In genomic region chr13:36819064-36819810, GRCh38 we compare ENCODE assay signal across 8 cellular contexts. TPM values are rescaled to one million over a fixed set of nuclear protein-coding genes. Genes with fewer than 3 reads are reported as not detected.
DNase-seq lines count a peak whose midpoint lies in the region; ATAC-seq and TF ChIP-seq lines count a peak whose summit lies in the region.

Gene RFXAP, plus strand, starts transcription at chr13:36819222. Its CDS starts 136 bp downstream, at chr13:36819358.

- peaks cover 46% of the 10 kb centered on the region for H4K20me1 ChIP-seq in BLaER1

- POLR2A ChIA-PET in activated CD4-positive, alpha-beta T cell treated with anti-CD3 and anti-CD28 coated beads, Interleukin-2, amount 10 ng/mL, durations not matched to agents 7 days and 5 days (lab: Charles Lee) = interaction anchor here (0.7 kb wide), 1 partner anchor 180 kb away, joined by 6 read pairs; the partner anchor contains the start of gene ALG5

- TF ChIP-seq RAD21 in liver (IDR thresholded peaks at IDR 0.05) = no peak

- H3K27ac Mint-ChIP-seq in activated CD4-positive, alpha-beta T cell treated with anti-CD3 and anti-CD28 coated beads, Interleukin-2, amount 10 ng/mL, durations not matched to agents 7 days and 5 days = peak within 1 kb of the TSS; percentile 99

- peak; percentile 80 for TF ChIP-seq POLR2A in GM19193 (IDR thresholded peaks at IDR 0.05; ENCODE audit: extremely low read depth, insufficient read depth, insufficient read length)

- WGBS in liver = under 1% methylated on average over 78 of the region's 78 CpGs

- H3K4me1 Mint-ChIP-seq in activated CD4-positive, alpha-beta T cell treated with anti-CD3 and anti-CD28 coated beads, Interleukin-2, amount 10 ng/mL, durations not matched to agents 7 days and 5 days = peaks cover 58% of the 10 kb centered on the region

- peak within 1 kb of the TSS; percentile 87 for H3K27ac ChIP-seq in BLaER1
- H3K27ac ChIP-seq in liver (ENCODE audit: low read depth in 1 of 2, low read length in 2 of 2) = peak within 1 kb of the TSS; percentile 79 to 80

- H3K36me3 ChIP-seq in BLaER1 (no peaks in the 10 kb centered on the region), liver (ENCODE audit: control insufficient read depth in 4 of 4, insufficient read depth in 3 of 4, low read depth in 1 of 4, low read length in 3 of 4) (no peaks in the 10 kb centered on the region)

- peak; percentile 12 for TF ChIP-seq CTCF in liver (IDR thresholded peaks at IDR 0.05; ENCODE audit: low read depth, low read length, missing input control)

- H3K9ac ChIP-seq in BLaER1 (peak within 1 kb of the TSS; percentile 86), liver (ENCODE audit: low read depth in 1 of 2, low read length in 2 of 2) (peak within 1 kb of the TSS; percentile 33 to 98)

- no peaks in the 10 kb centered on the region for H3K27me3 ChIP-seq in BLaER1
- no peaks in the 10 kb centered on the region for H3K27me3 ChIP-seq in liver (ENCODE audit: control insufficient read depth in 4 of 4, insufficient read depth in 4 of 4, low read length in 3 of 4)

- no peaks in the 10 kb centered on the region for H3K9me3 Mint-ChIP-seq in activated CD4-positive, alpha-beta T cell treated with anti-CD3 and anti-CD28 coated beads, Interleukin-2, amount 10 ng/mL, durations not matched to agents 7 days and 5 days

- H3K9me3 ChIP-seq in BLaER1 = no peaks in the 10 kb centered on the region
- H3K9me3 ChIP-seq in liver (ENCODE audit: control insufficient read depth in 4 of 4, low read length in 3 of 4) = no peaks in the 10 kb centered on the region

- CTCF ChIA-PET in activated CD4-positive, alpha-beta T cell treated with anti-CD3 and anti-CD28 coated beads, Interleukin-2, amount 10 ng/mL, durations not matched to agents 7 days and 5 days (lab: Charles Lee) = interaction anchor here (0.8 kb wide), 1 partner anchor 402 kb away, joined by 4 read pairs; no protein-coding TSS in a partner anchor

- H3K4me3 ChIP-seq in BLaER1 (peak within 1 kb of the TSS; percentile 83), liver (ENCODE audit: low read depth in 1 of 3, low read length in 3 of 3) (peak within 1 kb of the TSS; percentile 66 to 86 (median 71))

- H3K4me2 ChIP-seq in BLaER1 = peak within 1 kb of the TSS; percentile 96

- ATAC-seq in HG03432 (IDR thresholded peaks at IDR 0.05; ENCODE audit: unreplicated experiment) = peak; percentile 91

- peaks cover 42% of the 10 kb centered on the region for H3K4me1 ChIP-seq in BLaER1
- H3K4me1 ChIP-seq in liver (ENCODE audit: control insufficient read depth in 4 of 4, insufficient read depth in 4 of 4, low read length in 3 of 4) = peaks cover 4 to 23% (median 11%) of the 10 kb centered on the region in 4 donors

- DNase-seq in NCI-H69 (lab: John Stamatoyannopoulos, UW) (peak; percentile 88), cortex of kidney (lab: John Stamatoyannopoulos, UW) (peak; percentile 46)
- peak; percentile 91 for DNase-seq in activated CD4-positive, alpha-beta T cell treated with anti-CD3 and anti-CD28 coated beads, Interleukin-2, amount 10 ng/mL, durations not matched to agents 7 days and 5 days
- peak; percentile 93 for DNase-seq in stimulated activated CD4-positive, alpha-beta T cell treated with anti-CD3 and anti-CD28 coated beads, Interleukin-4, amount 100 ng/mL, for 1 hour

- peaks cover 11% of the 10 kb centered on the region for H3K36me3 Mint-ChIP-seq in activated CD4-positive, alpha-beta T cell treated with anti-CD3 and anti-CD28 coated beads, Interleukin-2, amount 10 ng/mL, durations not matched to agents 7 days and 5 days (ENCODE audit: low read depth)

- peak within 1 kb of the TSS; percentile 90 for H3K4me3 Mint-ChIP-seq in activated CD4-positive, alpha-beta T cell treated with anti-CD3 and anti-CD28 coated beads, Interleukin-2, amount 10 ng/mL, durations not matched to agents 7 days and 5 days

- peaks cover 8% of the 10 kb centered on the region for H3K27me3 Mint-ChIP-seq in activated CD4-positive, alpha-beta T cell treated with anti-CD3 and anti-CD28 coated beads, Interleukin-2, amount 10 ng/mL, durations not matched to agents 7 days and 5 days

TF ChIP-seq in liver, 16 proteins besides CTCF, POLR2A, EP300 and RAD21:
- TF ChIP-seq FOXA1 (IDR thresholded peaks at IDR 0.05) (peak; percentile 63), EGR1 (IDR thresholded peaks at IDR 0.05; ENCODE audit: low read depth in 2 of 2) (no peak)
TF ChIP-seq in liver: peak in this region for 1.

RNA-seq across cellular contexts. Expression of gene RFXAP, which starts in this region (rescaled TPM):
- 10 to 100 TPM; 13.8 to 16.7 TPM for total RNA-seq in activated CD4-positive, alpha-beta T cell treated with anti-CD3 and anti-CD28 coated beads, Interleukin-2, amount 10 ng/mL, durations not matched to agents 7 days and 5 days
- total RNA-seq in liver = 1 to 10 TPM; 2.4 to 3.4 TPM
- polyA plus RNA-seq in liver = 1 to 10 TPM in 1 of 2 donors, under 1 TPM in 1; 0.60 to 1.3 TPM

Comparison
In these comparisons a context has a peak if more than half of its experiments do, and no peak if none do; other contexts are left out.
1. Peak in every context shown above with its lines: DNase-seq, ATAC-seq, H3K4me3 ChIP-seq and H3K27ac ChIP-seq.